Comparison of ENCODE assay signal across 8 cellular contexts in genomic region chr7:158587425-158588084, GRCh38. TPM values are rescaled to one million over a fixed set of nuclear protein-coding genes. Genes with fewer than 3 reads are reported as not detected.
DNase-seq lines count a peak whose midpoint lies in the region; ATAC-seq and TF ChIP-seq lines count a peak whose summit lies in the region.

PTPRN2 (minus strand) TSS chr7:158587823.

- H3K36me3 ChIP-seq in SJSA1 (no peaks in the 10 kb centered on the region), Karpas-422 (ENCODE audit: insufficient read depth, low read length) (no peaks in the 10 kb centered on the region)

- H3K27ac ChIP-seq in SJSA1 (no peak within 1 kb of the TSS), Karpas-422 (ENCODE audit: low read length) (no peak within 1 kb of the TSS)

- H3K79me2 ChIP-seq in Karpas-422 (ENCODE audit: low read length), result no peaks in the 10 kb centered on the region

- no peak within 1 kb of the TSS for H3K27ac Mint-ChIP-seq in activated naive CD4-positive, alpha-beta T cell treated with anti-CD3 and anti-CD28 coated beads, Interleukin-2, amount 10 ng/mL, durations not matched to agents 7 days and 5 days
- H3K27ac Mint-ChIP-seq in type B pancreatic cell, result no peak within 1 kb of the TSS

- H3K4me3 ChIP-seq in SJSA1 (peak within 1 kb of the TSS; percentile 35), Karpas-422 (ENCODE audit: low read length) (no peak within 1 kb of the TSS)

- TF ChIP-seq CTCF in GM13976 (IDR thresholded peaks at IDR 0.05; ENCODE audit: borderline replicate concordance, control extremely low read depth, extremely low read depth, insufficient read depth, missing control alignments) (no peak), type B pancreatic cell (conservative IDR thresholded peaks at IDR 0.05) (no peak)

- H3K4me2 ChIP-seq in Karpas-422 (ENCODE audit: low read depth, low read length, poor library complexity, severe bottlenecking), result no peak within 1 kb of the TSS

- H3K4me3 Mint-ChIP-seq in activated naive CD4-positive, alpha-beta T cell treated with anti-CD3 and anti-CD28 coated beads, Interleukin-2, amount 10 ng/mL, durations not matched to agents 7 days and 5 days, result peak within 1 kb of the TSS; percentile 40
- H3K4me3 Mint-ChIP-seq in type B pancreatic cell, result peak within 1 kb of the TSS; percentile 79

- H3K9me3 ChIP-seq in SJSA1 (replicated peaks), result no peaks in the 10 kb centered on the region
- H3K9me3 ChIP-seq in Karpas-422 (ENCODE audit: low read length), result no peaks in the 10 kb centered on the region

- CTCF ChIA-PET in activated naive CD4-positive, alpha-beta T cell treated with anti-CD3 and anti-CD28 coated beads, Interleukin-2, amount 10 ng/mL, durations not matched to agents 7 days and 5 days (lab: Charles Lee), result no interaction called here

- peaks cover 8% of the 10 kb centered on the region for H3K4me1 Mint-ChIP-seq in activated naive CD4-positive, alpha-beta T cell treated with anti-CD3 and anti-CD28 coated beads, Interleukin-2, amount 10 ng/mL, durations not matched to agents 7 days and 5 days
- H3K4me1 Mint-ChIP-seq in type B pancreatic cell (ENCODE audit: unreplicated experiment), result no peaks in the 10 kb centered on the region

- H3K27me3 ChIP-seq in SJSA1 (replicated peaks), result peaks cover 10% of the 10 kb centered on the region; the same call in 1 of the 2 replicates
- no peaks in the 10 kb centered on the region; the same call in 1 of the 2 replicates for H3K27me3 ChIP-seq in Karpas-422 (ENCODE audit: low read length)

- peaks cover 55% of the 10 kb centered on the region for H3K27me3 Mint-ChIP-seq in activated naive CD4-positive, alpha-beta T cell treated with anti-CD3 and anti-CD28 coated beads, Interleukin-2, amount 10 ng/mL, durations not matched to agents 7 days and 5 days
- peaks cover 62% of the 10 kb centered on the region for H3K27me3 Mint-ChIP-seq in type B pancreatic cell

- no peaks in the 10 kb centered on the region for H3K9me2 ChIP-seq in Karpas-422 (replicated peaks; ENCODE audit: insufficient read depth, low read length)

- no peaks in the 10 kb centered on the region for H4K20me1 ChIP-seq in Karpas-422 (ENCODE audit: insufficient read depth, low read depth, low read length)

- DNase-seq in GM13976 (ENCODE audit: low spot score) (peak; percentile 92), SJSA1 (ENCODE audit: low read depth in 1 of 2, low spot score in 2 of 2) (peak in 1 of 2 experiments; percentile 57), head of caudate nucleus (peak in 39 of 42 donors; percentile 28 to 84 (median 69)), pons (ENCODE audit: low spot score) (peak; percentile 29), type B pancreatic cell (ENCODE audit: extremely low spot score, unreplicated experiment) (peak; percentile 81), Karpas-422 (no peak)
- DNase-seq in activated naive CD4-positive, alpha-beta T cell treated with anti-CD3 and anti-CD28 coated beads, Interleukin-2, amount 10 ng/mL, durations not matched to agents 7 days and 5 days, result peak; percentile 73

- intact Hi-C loops in head of caudate nucleus (cut with DNase I), result no loop called here

- H2AFZ ChIP-seq in Karpas-422 (ENCODE audit: low read length), result no peak within 1 kb of the TSS

- H3K9ac ChIP-seq in Karpas-422 (ENCODE audit: low read length), result no peak within 1 kb of the TSS

- H3K4me1 ChIP-seq in SJSA1 (replicated peaks), result no peaks in the 10 kb centered on the region; the same call in 1 of the 2 replicates
- peaks cover 6% of the 10 kb centered on the region for H3K4me1 ChIP-seq in Karpas-422 (ENCODE audit: low read length)

- in situ Hi-C loops in GM13976 (cut with MboI; ENCODE audit: low sequenced_read_pairs, unreplicated experiment), result no loop called here

- H3K36me3 Mint-ChIP-seq in activated naive CD4-positive, alpha-beta T cell treated with anti-CD3 and anti-CD28 coated beads, Interleukin-2, amount 10 ng/mL, durations not matched to agents 7 days and 5 days, result no peaks in the 10 kb centered on the region
- H3K36me3 Mint-ChIP-seq in type B pancreatic cell, result no peaks in the 10 kb centered on the region

- ATAC-seq in HG03159 (IDR thresholded peaks at IDR 0.05; ENCODE audit: unreplicated experiment), result peak; percentile 69

- H3K9me3 Mint-ChIP-seq in activated naive CD4-positive, alpha-beta T cell treated with anti-CD3 and anti-CD28 coated beads, Interleukin-2, amount 10 ng/mL, durations not matched to agents 7 days and 5 days, result no peaks in the 10 kb centered on the region
- no peaks in the 10 kb centered on the region for H3K9me3 Mint-ChIP-seq in type B pancreatic cell

RNA-seq across cellular contexts. Expression of gene PTPRN2, which starts in this region (rescaled TPM):
- total RNA-seq in SJSA1 (2014; rRNA removed; shearing (Covaris generic)), result 1.2 and 2.1 TPM in 2 replicates
- total RNA-seq in type B pancreatic cell (ENCODE audit: low replicate concordance), result 15.4 and 16.2 TPM in 2 replicates
- 0.87 and 1.7 TPM in 2 replicates for total RNA-seq in Karpas-422 (2014; rRNA removed; shearing (Covaris generic); ENCODE audit: low replicate concordance)
